Comparison of ENCODE assay signal across 8 cellular contexts in the genomic region with DNA sequence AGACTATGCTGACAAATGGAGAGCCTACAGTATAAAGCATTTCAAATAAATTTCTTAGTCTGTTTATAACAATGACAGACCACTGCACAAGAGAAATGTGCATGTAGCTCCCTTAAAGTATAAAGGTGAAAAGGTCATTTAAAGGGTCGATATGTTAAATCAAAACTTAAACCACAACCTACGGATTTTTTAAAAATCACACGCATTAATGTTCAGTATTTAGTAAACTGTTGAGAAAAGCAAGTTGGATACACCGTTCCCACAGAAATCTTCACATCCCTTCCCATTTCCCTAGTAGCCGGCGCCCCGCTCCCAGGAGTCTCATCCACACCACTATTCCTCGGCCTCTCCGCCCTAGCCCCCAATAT. TPM values are rescaled to one million over a fixed set of nuclear protein-coding genes. Genes with fewer than 3 reads are reported as not detected.
A peak's percentile ranks its signal among the peaks of the same experiment; 100 is the strongest.
DNase-seq lines count a peak whose midpoint lies in the region; ATAC-seq and TF ChIP-seq lines count a peak whose summit lies in the region.

No MANE protein-coding gene starts in this region.

- no peak for TF ChIP-seq POLR2A in right lobe of liver (IDR thresholded peaks at IDR 0.05)

- H3K4me1 ChIP-seq in right lobe of liver (peaks cover 0 to 11% (median 6%) of the 10 kb centered on the region in 4 donors), tibial artery (peaks cover 6 to 33% (median 11%) of the 10 kb centered on the region in 4 donors)

- H3K4me1 Mint-ChIP-seq in activated CD4-positive, alpha-beta T cell treated with anti-CD3 and anti-CD28 coated beads, Interleukin-2, amount 10 ng/mL, durations not matched to agents 24 days and 14 days = peaks cover 25% of the 10 kb centered on the region
- H3K4me1 Mint-ChIP-seq in brain = peaks cover 64% of the 10 kb centered on the region

- H3K4me3 ChIP-seq in right lobe of liver = peak overlapping the region; percentile 57 to 83 (median 74)
- H3K4me3 ChIP-seq in tibial artery = peak overlapping the region; percentile 83 to 86

- H3K27ac ChIP-seq in right lobe of liver = peak overlapping the region; percentile 77 to 83 (median 81)
- H3K27ac ChIP-seq in tibial artery = peak overlapping the region; percentile 86 to 93

- WGBS in right lobe of liver (ENCODE audit: insufficient coverage, low coverage, low lambda C conversion rate, missing lambda C conversion rate) = 0% methylated on average over 9 of the region's 9 CpGs

- H3K27ac Mint-ChIP-seq in activated CD4-positive, alpha-beta T cell treated with anti-CD3 and anti-CD28 coated beads, Interleukin-2, amount 10 ng/mL, durations not matched to agents 24 days and 14 days = peak overlapping the region; percentile 96
- peak overlapping the region; percentile 98 to 100 (median 99) for H3K27ac Mint-ChIP-seq in brain

- no peak for DNase-seq in activated CD4-positive, alpha-beta T cell treated with anti-CD3 and anti-CD28 coated beads, Interleukin-2, amount 10 ng/mL, durations not matched to agents 24 days and 14 days
- no peak for DNase-seq in activated CD4-positive, alpha-beta T cell treated with anti-CD3 and anti-CD28 coated beads, Interleukin-2, amount 50 U/mL, for 1 hour
- no peak for DNase-seq in right lobe of liver
- no peak for DNase-seq in tibial artery
- no peak for DNase-seq in HT-29 (ENCODE audit: low spot score)

- H3K27me3 Mint-ChIP-seq in activated CD4-positive, alpha-beta T cell treated with anti-CD3 and anti-CD28 coated beads, Interleukin-2, amount 10 ng/mL, durations not matched to agents 24 days and 14 days = no peaks in the 10 kb centered on the region
- peaks cover 21% of the 10 kb centered on the region for H3K27me3 Mint-ChIP-seq in brain

- peak in 3 of 4 donors; percentile 0 to 4 (median 4) for ATAC-seq in right lobe of liver
- ATAC-seq in GM19397 (IDR thresholded peaks at IDR 0.05; ENCODE audit: unreplicated experiment) = no peak
- ATAC-seq in GM18511 (IDR thresholded peaks at IDR 0.05; ENCODE audit: unreplicated experiment) = no peak

- H3K9me3 Mint-ChIP-seq in activated CD4-positive, alpha-beta T cell treated with anti-CD3 and anti-CD28 coated beads, Interleukin-2, amount 10 ng/mL, durations not matched to agents 24 days and 14 days = no peaks in the 10 kb centered on the region
- no peaks in the 10 kb centered on the region for H3K9me3 Mint-ChIP-seq in brain

- H3K9me3 ChIP-seq in right lobe of liver (no peaks in the 10 kb centered on the region), tibial artery (no peaks in the 10 kb centered on the region)

- TF ChIP-seq CTCF in brain (conservative IDR thresholded peaks at IDR 0.05) (no peak), right lobe of liver (IDR thresholded peaks at IDR 0.05) (no peak), tibial artery (IDR thresholded peaks at IDR 0.05) (no peak)

- H3K36me3 Mint-ChIP-seq in activated CD4-positive, alpha-beta T cell treated with anti-CD3 and anti-CD28 coated beads, Interleukin-2, amount 10 ng/mL, durations not matched to agents 24 days and 14 days (ENCODE audit: low read depth) = peaks cover 7% of the 10 kb centered on the region
- H3K36me3 Mint-ChIP-seq in brain = no peaks in the 10 kb centered on the region

- H3K36me3 ChIP-seq in right lobe of liver (peaks cover 0 to 2% (median 0%) of the 10 kb centered on the region in 4 donors), tibial artery (peaks cover 0 to 2% (median 0%) of the 10 kb centered on the region in 3 donors)

- peak overlapping the region; percentile 98 for H3K4me3 Mint-ChIP-seq in activated CD4-positive, alpha-beta T cell treated with anti-CD3 and anti-CD28 coated beads, Interleukin-2, amount 10 ng/mL, durations not matched to agents 24 days and 14 days
- peak overlapping the region; percentile 98 to 99 (median 99) for H3K4me3 Mint-ChIP-seq in brain

- no peaks in the 10 kb centered on the region for H3K27me3 ChIP-seq in right lobe of liver
- no peaks in the 10 kb centered on the region for H3K27me3 ChIP-seq in tibial artery

- intact Hi-C loops in activated CD4-positive, alpha-beta T cell treated with anti-CD3 and anti-CD28 coated beads, Interleukin-2, amount 10 ng/mL, durations not matched to agents 24 days and 14 days (cut with micrococcal nuclease) = loop anchor here (1.0 to 2.0 kb wide), 7 partner anchors 19 to 236 kb away; a partner anchor contains a TSS
- intact Hi-C loops in right lobe of liver (cut with DNase I) (no loop called here), tibial artery (cut with DNase I; ENCODE audit: low total_unique reads) (loop anchor here (2.0 to 10.0 kb wide), 4 partner anchors 49 to 236 kb away; a partner anchor contains a TSS)

RNA-seq across cellular contexts. Expression of a gene that starts 0.6 kb away (rescaled TPM):
- total RNA-seq in activated CD4-positive, alpha-beta T cell treated with anti-CD3 and anti-CD28 coated beads, Interleukin-2, amount 10 ng/mL, durations not matched to agents 24 days and 14 days = 62.4 and 65.4 TPM in 2 replicates
- 76.2 TPM for polyA plus RNA-seq in brain (ENCODE audit: insufficient read depth, low read depth, low replicate concordance)
- total RNA-seq in right lobe of liver = 10 to 100 TPM; 25.0 to 32.9 (median 27.2) TPM
- 13.4 and 15.8 TPM in 2 replicates for total RNA-seq in HT-29 (2014; rRNA removed; shearing (Covaris generic))

RNA-seq across cellular contexts. Expression of a gene that starts 2.1 kb away (rescaled TPM):
- total RNA-seq in activated CD4-positive, alpha-beta T cell treated with anti-CD3 and anti-CD28 coated beads, Interleukin-2, amount 10 ng/mL, durations not matched to agents 24 days and 14 days = 16.5 and 21.0 TPM in 2 replicates
- polyA plus RNA-seq in brain (ENCODE audit: insufficient read depth, low read depth, low replicate concordance) = 1.6 TPM
- 1 to 10 TPM; 1.4 to 3.9 (median 1.9) TPM for total RNA-seq in right lobe of liver
- 4.4 and 4.5 TPM in 2 replicates for total RNA-seq in HT-29 (2014; rRNA removed; shearing (Covaris generic))

RNA-seq across cellular contexts. Expression of a gene that starts 49.8 kb away (rescaled TPM):
- total RNA-seq in activated CD4-positive, alpha-beta T cell treated with anti-CD3 and anti-CD28 coated beads, Interleukin-2, amount 10 ng/mL, durations not matched to agents 24 days and 14 days = 48.1 and 50.5 TPM in 2 replicates
- 3.5 TPM for polyA plus RNA-seq in brain (ENCODE audit: insufficient read depth, low read depth, low replicate concordance)
- total RNA-seq in right lobe of liver = 10 to 100 TPM in 3 of 6 experiments, 1 to 10 TPM in 3; 7.3 to 15.1 (median 10.4) TPM
- 7.6 and 9.8 TPM in 2 replicates for total RNA-seq in HT-29 (2014; rRNA removed; shearing (Covaris generic))

Comparison
In these comparisons a context has a peak if more than half of its experiments do, and no peak if none do; other contexts are left out.
1. ATAC-seq: peak in right lobe of liver (3 of 4); none in GM19397 (single experiment) and GM18511 (single experiment).
2. intact Hi-C loops: an anchor here in activated CD4-positive, alpha-beta T cell treated with anti-CD3 and anti-CD28 coated beads, Interleukin-2, amount 10 ng/mL, durations not matched to agents 24 days and 14 days (1.0 to 2.0 kb wide) and tibial artery (2.0 to 10.0 kb wide); none called in right lobe of liver.